Comparison of ENCODE assay signal across 1 cellular context in the genomic region with DNA sequence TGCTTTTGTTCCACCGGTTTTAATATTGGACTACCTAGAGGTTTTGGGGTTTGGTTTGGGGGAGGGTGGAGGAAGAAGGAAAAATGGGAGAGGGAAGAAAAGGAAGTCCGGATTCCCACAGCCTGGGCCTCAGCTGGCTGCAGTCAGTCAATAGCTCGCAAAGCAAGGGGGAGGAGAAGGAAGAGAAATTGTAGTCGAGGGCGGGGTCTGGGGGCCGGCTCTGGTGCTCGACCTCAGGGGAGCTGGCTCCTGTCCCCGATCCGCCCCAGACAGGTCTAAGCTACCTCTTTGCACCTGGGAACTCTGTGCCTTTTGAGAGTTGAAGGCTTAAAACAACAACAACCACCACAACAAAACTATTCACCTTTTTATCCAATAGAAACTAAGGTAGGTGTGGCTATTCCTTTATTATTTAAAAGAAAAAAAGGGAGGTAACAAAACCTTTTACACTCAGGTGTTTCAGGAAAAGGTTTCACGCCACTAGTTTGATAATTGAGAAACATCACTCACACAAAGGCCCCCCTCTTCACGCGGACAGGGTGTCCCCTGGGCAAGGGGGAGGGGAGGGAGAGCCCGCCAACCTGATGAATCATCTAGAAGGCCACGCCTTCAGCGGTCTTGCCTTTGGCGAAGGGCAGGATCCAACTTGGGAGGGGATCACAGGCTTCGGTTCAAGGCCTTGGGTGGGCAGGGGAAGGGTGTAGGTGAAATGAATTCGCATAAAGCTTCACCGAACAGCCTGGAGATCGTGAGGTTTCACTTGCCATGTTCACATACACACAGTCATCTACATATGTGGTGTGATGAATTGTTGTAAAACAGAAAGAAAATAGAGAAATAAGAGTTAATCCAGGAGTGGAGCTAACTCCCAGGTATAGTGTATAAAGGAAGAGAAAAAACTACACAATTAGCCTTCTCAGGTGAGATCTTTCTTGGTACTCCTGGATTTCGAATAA.
TF ChIP-seq lines count a peak whose summit lies in the region.

No MANE protein-coding gene starts in this region.

TF ChIP-seq in K562, 482 proteins besides CTCF, POLR2A, EP300 and RAD21 (continued from another document and continues in another):
- TF ChIP-seq, protein P1, sequence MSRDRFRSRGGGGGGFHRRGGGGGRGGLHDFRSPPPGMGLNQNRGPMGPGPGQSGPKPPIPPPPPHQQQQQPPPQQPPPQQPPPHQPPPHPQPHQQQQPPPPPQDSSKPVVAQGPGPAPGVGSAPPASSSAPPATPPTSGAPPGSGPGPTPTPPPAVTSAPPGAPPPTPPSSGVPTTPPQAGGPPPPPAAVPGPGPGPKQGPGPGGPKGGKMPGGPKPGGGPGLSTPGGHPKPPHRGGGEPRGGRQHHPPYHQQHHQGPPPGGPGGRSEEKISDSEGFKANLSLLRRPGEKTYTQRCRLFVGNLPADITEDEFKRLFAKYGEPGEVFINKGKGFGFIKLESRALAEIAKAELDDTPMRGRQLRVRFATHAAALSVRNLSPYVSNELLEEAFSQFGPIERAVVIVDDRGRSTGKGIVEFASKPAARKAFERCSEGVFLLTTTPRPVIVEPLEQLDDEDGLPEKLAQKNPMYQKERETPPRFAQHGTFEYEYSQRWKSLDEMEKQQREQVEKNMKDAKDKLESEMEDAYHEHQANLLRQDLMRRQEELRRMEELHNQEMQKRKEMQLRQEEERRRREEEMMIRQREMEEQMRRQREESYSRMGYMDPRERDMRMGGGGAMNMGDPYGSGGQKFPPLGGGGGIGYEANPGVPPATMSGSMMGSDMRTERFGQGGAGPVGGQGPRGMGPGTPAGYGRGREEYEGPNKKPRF (IDR thresholded peaks at IDR 0.05; ENCODE audit: low read depth, low read length) = no peak
- TF ChIP-seq TCF7L2 (IDR thresholded peaks at IDR 0.05; ENCODE audit: low read depth, low read length) (no peak), NFE2 (IDR thresholded peaks at IDR 0.05; ENCODE audit: low read depth) (peak; percentile 55; the same call in 1 of the 2 replicates), ZBTB7A (IDR thresholded peaks at IDR 0.05; ENCODE audit: borderline replicate concordance, control insufficient read depth, low read depth, low read length) (peak; percentile 62; the same call in 1 of the 2 replicates), NRF1 (conservative IDR thresholded peaks at IDR 0.05 in 1 of 2, IDR thresholded peaks at IDR 0.05 in 1 of 2) (0 out of 4 replicates have a peak, but pooled peaks of 1 of the 2 experiments have one; percentile 7), POLR2H (tag; IDR thresholded peaks at IDR 0.05; ENCODE audit: low read depth) (peak; percentile 55), C11orf30 (IDR thresholded peaks at IDR 0.05; ENCODE audit: low read depth) (peak; percentile 56), ATF1 (CRISPR knock-in tag; IDR thresholded peaks at IDR 0.05) (no peak), ATF1 (tag; IDR thresholded peaks at IDR 0.05) (no peak), MTF1 (CRISPR knock-in tag; IDR thresholded peaks at IDR 0.05; ENCODE audit: borderline replicate concordance) (no peak), TCF7 (IDR thresholded peaks at IDR 0.05; ENCODE audit: borderline replicate concordance) (no peak), SMC3 (conservative IDR thresholded peaks at IDR 0.05; ENCODE audit: insufficient read depth, low read depth, low read length) (no peak), MYC (IDR thresholded peaks at IDR 0.05; ENCODE audit: low read depth, low read length) (no peak), MYC (CRISPR knock-in tag; IDR thresholded peaks at IDR 0.05; ENCODE audit: borderline replicate concordance, low read depth) (no peak), NR3C1 (CRISPR knock-in tag; IDR thresholded peaks at IDR 0.05) (no peak), MYBL2 (IDR thresholded peaks at IDR 0.05; ENCODE audit: low read depth) (no peak), MYBL2 (CRISPR knock-in tag; IDR thresholded peaks at IDR 0.05; ENCODE audit: borderline replicate concordance) (no peak), ZSCAN32 (CRISPR knock-in tag; IDR thresholded peaks at IDR 0.05) (no peak), SMAD4 (CRISPR knock-in tag; conservative IDR thresholded peaks at IDR 0.05) (no peak), CREB1 (IDR thresholded peaks at IDR 0.05) (no peak), CREB1 (CRISPR knock-in tag; IDR thresholded peaks at IDR 0.05) (no peak), HSF4 (CRISPR knock-in tag; IDR thresholded peaks at IDR 0.05; ENCODE audit: borderline replicate concordance) (no peak), SOX6 (IDR thresholded peaks at IDR 0.05) (0 out of 2 replicates have a peak, but pooled peaks have one; percentile 20), KDM5B (IDR thresholded peaks at IDR 0.05; ENCODE audit: insufficient replicate concordance, low read depth, low read length) (no peak), CTBP1 (IDR thresholded peaks at IDR 0.05; ENCODE audit: borderline replicate concordance) (no peak), ZNF830 (CRISPR knock-in tag; IDR thresholded peaks at IDR 0.05) (no peak), ZNF217 (CRISPR knock-in tag; IDR thresholded peaks at IDR 0.05) (no peak), NR2C1 (IDR thresholded peaks at IDR 0.05) (no peak), NR2C1 (tag; IDR thresholded peaks at IDR 0.05) (no peak), SMARCE1 (IDR thresholded peaks at IDR 0.05) (peak; percentile 56), ZNF507 (tag; conservative IDR thresholded peaks at IDR 0.05) (no peak), ZNF263 (CRISPR knock-in tag; IDR thresholded peaks at IDR 0.05; ENCODE audit: borderline replicate concordance) (no peak), ZNF274 (IDR thresholded peaks at IDR 0.05; ENCODE audit: borderline replicate concordance, low read depth, low read length) (no peak), SRF (CRISPR knock-in tag; IDR thresholded peaks at IDR 0.05) (0 out of 4 replicates have a peak, but pooled peaks of 1 of the 2 experiments have one; percentile 1), ZNF133 (CRISPR knock-in tag; IDR thresholded peaks at IDR 0.05) (no peak), RBM17 (IDR thresholded peaks at IDR 0.05; ENCODE audit: borderline replicate concordance, low read depth, low read length) (no peak), ZNF766 (CRISPR knock-in tag; conservative IDR thresholded peaks at IDR 0.05) (no peak), SNIP1 (IDR thresholded peaks at IDR 0.05; ENCODE audit: low read depth) (no peak), ZNF282 (CRISPR knock-in tag; IDR thresholded peaks at IDR 0.05) (no peak), ZNF316 (IDR thresholded peaks at IDR 0.05) (no peak), NR2C2 (CRISPR knock-in tag; IDR thresholded peaks at IDR 0.05) (no peak), NR2C2 (tag; IDR thresholded peaks at IDR 0.05) (0 out of 2 replicates have a peak, but pooled peaks have one; percentile 22), RBM25 (IDR thresholded peaks at IDR 0.05; ENCODE audit: low read depth, low read length, severe bottlenecking) (no peak), ZC3H11A (IDR thresholded peaks at IDR 0.05; ENCODE audit: low read depth, low read length) (no peak), DPF2 (IDR thresholded peaks at IDR 0.05) (peak; percentile 81)
- TF ChIP-seq, protein P2, sequence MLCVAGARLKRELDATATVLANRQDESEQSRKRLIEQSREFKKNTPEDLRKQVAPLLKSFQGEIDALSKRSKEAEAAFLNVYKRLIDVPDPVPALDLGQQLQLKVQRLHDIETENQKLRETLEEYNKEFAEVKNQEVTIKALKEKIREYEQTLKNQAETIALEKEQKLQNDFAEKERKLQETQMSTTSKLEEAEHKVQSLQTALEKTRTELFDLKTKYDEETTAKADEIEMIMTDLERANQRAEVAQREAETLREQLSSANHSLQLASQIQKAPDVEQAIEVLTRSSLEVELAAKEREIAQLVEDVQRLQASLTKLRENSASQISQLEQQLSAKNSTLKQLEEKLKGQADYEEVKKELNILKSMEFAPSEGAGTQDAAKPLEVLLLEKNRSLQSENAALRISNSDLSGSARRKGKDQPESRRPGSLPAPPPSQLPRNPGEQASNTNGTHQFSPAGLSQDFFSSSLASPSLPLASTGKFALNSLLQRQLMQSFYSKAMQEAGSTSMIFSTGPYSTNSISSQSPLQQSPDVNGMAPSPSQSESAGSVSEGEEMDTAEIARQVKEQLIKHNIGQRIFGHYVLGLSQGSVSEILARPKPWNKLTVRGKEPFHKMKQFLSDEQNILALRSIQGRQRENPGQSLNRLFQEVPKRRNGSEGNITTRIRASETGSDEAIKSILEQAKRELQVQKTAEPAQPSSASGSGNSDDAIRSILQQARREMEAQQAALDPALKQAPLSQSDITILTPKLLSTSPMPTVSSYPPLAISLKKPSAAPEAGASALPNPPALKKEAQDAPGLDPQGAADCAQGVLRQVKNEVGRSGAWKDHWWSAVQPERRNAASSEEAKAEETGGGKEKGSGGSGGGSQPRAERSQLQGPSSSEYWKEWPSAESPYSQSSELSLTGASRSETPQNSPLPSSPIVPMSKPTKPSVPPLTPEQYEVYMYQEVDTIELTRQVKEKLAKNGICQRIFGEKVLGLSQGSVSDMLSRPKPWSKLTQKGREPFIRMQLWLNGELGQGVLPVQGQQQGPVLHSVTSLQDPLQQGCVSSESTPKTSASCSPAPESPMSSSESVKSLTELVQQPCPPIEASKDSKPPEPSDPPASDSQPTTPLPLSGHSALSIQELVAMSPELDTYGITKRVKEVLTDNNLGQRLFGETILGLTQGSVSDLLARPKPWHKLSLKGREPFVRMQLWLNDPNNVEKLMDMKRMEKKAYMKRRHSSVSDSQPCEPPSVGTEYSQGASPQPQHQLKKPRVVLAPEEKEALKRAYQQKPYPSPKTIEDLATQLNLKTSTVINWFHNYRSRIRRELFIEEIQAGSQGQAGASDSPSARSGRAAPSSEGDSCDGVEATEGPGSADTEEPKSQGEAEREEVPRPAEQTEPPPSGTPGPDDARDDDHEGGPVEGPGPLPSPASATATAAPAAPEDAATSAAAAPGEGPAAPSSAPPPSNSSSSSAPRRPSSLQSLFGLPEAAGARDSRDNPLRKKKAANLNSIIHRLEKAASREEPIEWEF (CRISPR knock-in tag; IDR thresholded peaks at IDR 0.05) = no peak
- TF ChIP-seq, protein P3, sequence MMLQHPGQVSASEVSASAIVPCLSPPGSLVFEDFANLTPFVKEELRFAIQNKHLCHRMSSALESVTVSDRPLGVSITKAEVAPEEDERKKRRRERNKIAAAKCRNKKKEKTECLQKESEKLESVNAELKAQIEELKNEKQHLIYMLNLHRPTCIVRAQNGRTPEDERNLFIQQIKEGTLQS (IDR thresholded peaks at IDR 0.05) = peak; percentile 83
- TF ChIP-seq, protein P3 (CRISPR knock-in tag; conservative IDR thresholded peaks at IDR 0.05) = 0 out of 2 replicates have a peak, but pooled peaks have one; percentile 26
- TF ChIP-seq, protein P4, sequence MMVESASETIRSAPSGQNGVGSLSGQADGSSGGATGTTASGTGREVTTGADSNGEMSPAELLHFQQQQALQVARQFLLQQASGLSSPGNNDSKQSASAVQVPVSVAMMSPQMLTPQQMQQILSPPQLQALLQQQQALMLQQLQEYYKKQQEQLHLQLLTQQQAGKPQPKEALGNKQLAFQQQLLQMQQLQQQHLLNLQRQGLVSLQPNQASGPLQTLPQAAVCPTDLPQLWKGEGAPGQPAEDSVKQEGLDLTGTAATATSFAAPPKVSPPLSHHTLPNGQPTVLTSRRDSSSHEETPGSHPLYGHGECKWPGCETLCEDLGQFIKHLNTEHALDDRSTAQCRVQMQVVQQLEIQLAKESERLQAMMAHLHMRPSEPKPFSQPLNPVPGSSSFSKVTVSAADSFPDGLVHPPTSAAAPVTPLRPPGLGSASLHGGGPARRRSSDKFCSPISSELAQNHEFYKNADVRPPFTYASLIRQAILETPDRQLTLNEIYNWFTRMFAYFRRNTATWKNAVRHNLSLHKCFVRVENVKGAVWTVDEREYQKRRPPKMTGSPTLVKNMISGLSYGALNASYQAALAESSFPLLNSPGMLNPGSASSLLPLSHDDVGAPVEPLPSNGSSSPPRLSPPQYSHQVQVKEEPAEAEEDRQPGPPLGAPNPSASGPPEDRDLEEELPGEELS (CRISPR knock-in tag; IDR thresholded peaks at IDR 0.05; ENCODE audit: borderline replicate concordance) = no peak
- TF ChIP-seq, protein P5, sequence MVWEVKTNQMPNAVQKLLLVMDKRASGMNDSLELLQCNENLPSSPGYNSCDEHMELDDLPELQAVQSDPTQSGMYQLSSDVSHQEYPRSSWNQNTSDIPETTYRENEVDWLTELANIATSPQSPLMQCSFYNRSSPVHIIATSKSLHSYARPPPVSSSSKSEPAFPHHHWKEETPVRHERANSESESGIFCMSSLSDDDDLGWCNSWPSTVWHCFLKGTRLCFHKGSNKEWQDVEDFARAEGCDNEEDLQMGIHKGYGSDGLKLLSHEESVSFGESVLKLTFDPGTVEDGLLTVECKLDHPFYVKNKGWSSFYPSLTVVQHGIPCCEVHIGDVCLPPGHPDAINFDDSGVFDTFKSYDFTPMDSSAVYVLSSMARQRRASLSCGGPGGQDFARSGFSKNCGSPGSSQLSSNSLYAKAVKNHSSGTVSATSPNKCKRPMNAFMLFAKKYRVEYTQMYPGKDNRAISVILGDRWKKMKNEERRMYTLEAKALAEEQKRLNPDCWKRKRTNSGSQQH (CRISPR knock-in tag; IDR thresholded peaks at IDR 0.05) = no peak
- TF ChIP-seq, protein P6, sequence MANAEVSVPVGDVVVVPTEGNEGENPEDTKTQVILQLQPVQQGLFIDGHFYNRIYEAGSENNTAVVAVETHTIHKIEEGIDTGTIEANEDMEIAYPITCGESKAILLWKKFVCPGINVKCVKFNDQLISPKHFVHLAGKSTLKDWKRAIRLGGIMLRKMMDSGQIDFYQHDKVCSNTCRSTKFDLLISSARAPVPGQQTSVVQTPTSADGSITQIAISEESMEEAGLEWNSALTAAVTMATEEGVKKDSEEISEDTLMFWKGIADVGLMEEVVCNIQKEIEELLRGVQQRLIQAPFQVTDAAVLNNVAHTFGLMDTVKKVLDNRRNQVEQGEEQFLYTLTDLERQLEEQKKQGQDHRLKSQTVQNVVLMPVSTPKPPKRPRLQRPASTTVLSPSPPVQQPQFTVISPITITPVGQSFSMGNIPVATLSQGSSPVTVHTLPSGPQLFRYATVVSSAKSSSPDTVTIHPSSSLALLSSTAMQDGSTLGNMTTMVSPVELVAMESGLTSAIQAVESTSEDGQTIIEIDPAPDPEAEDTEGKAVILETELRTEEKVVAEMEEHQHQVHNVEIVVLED (CRISPR knock-in tag; IDR thresholded peaks at IDR 0.05) = no peak
- TF ChIP-seq, protein P7, sequence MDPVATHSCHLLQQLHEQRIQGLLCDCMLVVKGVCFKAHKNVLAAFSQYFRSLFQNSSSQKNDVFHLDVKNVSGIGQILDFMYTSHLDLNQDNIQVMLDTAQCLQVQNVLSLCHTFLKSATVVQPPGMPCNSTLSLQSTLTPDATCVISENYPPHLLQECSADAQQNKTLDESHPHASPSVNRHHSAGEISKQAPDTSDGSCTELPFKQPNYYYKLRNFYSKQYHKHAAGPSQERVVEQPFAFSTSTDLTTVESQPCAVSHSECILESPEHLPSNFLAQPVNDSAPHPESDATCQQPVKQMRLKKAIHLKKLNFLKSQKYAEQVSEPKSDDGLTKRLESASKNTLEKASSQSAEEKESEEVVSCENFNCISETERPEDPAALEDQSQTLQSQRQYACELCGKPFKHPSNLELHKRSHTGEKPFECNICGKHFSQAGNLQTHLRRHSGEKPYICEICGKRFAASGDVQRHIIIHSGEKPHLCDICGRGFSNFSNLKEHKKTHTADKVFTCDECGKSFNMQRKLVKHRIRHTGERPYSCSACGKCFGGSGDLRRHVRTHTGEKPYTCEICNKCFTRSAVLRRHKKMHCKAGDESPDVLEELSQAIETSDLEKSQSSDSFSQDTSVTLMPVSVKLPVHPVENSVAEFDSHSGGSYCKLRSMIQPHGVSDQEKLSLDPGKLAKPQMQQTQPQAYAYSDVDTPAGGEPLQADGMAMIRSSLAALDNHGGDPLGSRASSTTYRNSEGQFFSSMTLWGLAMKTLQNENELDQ (CRISPR knock-in tag; IDR thresholded peaks at IDR 0.05; ENCODE audit: borderline replicate concordance) = no peak
